Comparison of ENCODE assay signal across 24 cellular contexts in genomic region chr13:65592757-65593156, GRCh38.
"Had no signal": no experiment of that assay in that cellular context is flagged by ENCODE, and none has a peak within 500 bp of the region (broad histone marks: within the 10 kb centered on the region; RNA-seq: fewer than 3 reads in every experiment).

No MANE protein-coding gene starts in this region.

- H3K9me3 ChIP-seq: right lobe of liver had no signal

- H3K27me3 ChIP-seq: foreskin keratinocyte, neural progenitor cell, ovary, right lobe of liver, tibial nerve had no signal

- H3K27ac Mint-ChIP-seq: activated CD4-positive, alpha-beta memory T cell treated with anti-CD3 and anti-CD28 coated beads for 36 hours; activated naive CD8-positive, alpha-beta T cell treated with anti-CD3 and anti-CD28 coated beads for 36 hours; brain; naive B cell; neural progenitor cell; stimulated activated naive CD8-positive, alpha-beta T cell treated with anti-CD3 and anti-CD28 coated beads, Interleukin-15, Interleukin-2, amounts not matched to agents 100 ng/mL and 50 ng/mL, for 24 hours; T-cell; WTC11 had no signal

- H3K4me1 Mint-ChIP-seq: activated naive CD8-positive, alpha-beta T cell treated with anti-CD3 and anti-CD28 coated beads for 36 hours; central memory CD8-positive, alpha-beta T cell; naive B cell; T-cell; WTC11 had no signal

- H3K4me3 ChIP-seq: mucosa of descending colon, neural progenitor cell, ovary, right lobe of liver, tibial nerve had no signal

- H3K27me3 Mint-ChIP-seq: activated CD4-positive, alpha-beta memory T cell treated with anti-CD3 and anti-CD28 coated beads for 36 hours; activated naive CD8-positive, alpha-beta T cell treated with anti-CD3 and anti-CD28 coated beads for 36 hours; central memory CD8-positive, alpha-beta T cell; naive B cell; stimulated activated naive CD8-positive, alpha-beta T cell treated with anti-CD3 and anti-CD28 coated beads, Interleukin-15, Interleukin-2, amounts not matched to agents 100 ng/mL and 50 ng/mL, for 24 hours; T-cell had no signal

- H3K36me3 ChIP-seq: neural progenitor cell, ovary, right lobe of liver, tibial nerve had no signal

- H3K9ac ChIP-seq: neural progenitor cell had no signal

- DNase-seq: activated CD4-positive, alpha-beta memory T cell treated with anti-CD3 and anti-CD28 coated beads for 36 hours; activated CD4-positive, alpha-beta T cell treated with anti-CD3 and anti-CD28 coated beads for 4 hours; activated naive CD8-positive, alpha-beta T cell treated with anti-CD3 and anti-CD28 coated beads for 36 hours; activated T-cell treated with anti-CD3 and anti-CD28 coated beads for 4 hours; cortex of kidney; foreskin keratinocyte; glutamatergic neuron; hippocampal formation; islet precursor cell; mucosa of descending colon; naive B cell; ovary; right lobe of liver; small intestine; stimulated activated CD4-positive, alpha-beta T cell treated with anti-CD3 and anti-CD28 coated beads, Interleukin-15, amount 100 ng/mL, for 24 hours; stimulated activated CD4-positive, alpha-beta T cell treated with anti-CD3 and anti-CD28 coated beads, Interleukin-2, amount 100 ng/mL, for 48 hours; T-cell had no signal

- ATAC-seq: esophagus mucosa, foreskin keratinocyte, mucosa of descending colon, right lobe of liver, T-cell, WTC11 had no signal

- H3K4me2 ChIP-seq: neural progenitor cell had no signal

- H3K36me3 Mint-ChIP-seq: activated CD4-positive, alpha-beta memory T cell treated with anti-CD3 and anti-CD28 coated beads for 36 hours; activated naive CD8-positive, alpha-beta T cell treated with anti-CD3 and anti-CD28 coated beads for 36 hours; naive B cell; neural progenitor cell; T-cell had no signal

- H3K4me3 Mint-ChIP-seq: activated CD4-positive, alpha-beta memory T cell treated with anti-CD3 and anti-CD28 coated beads for 36 hours; activated naive CD8-positive, alpha-beta T cell treated with anti-CD3 and anti-CD28 coated beads for 36 hours; brain; central memory CD8-positive, alpha-beta T cell; naive B cell; neural progenitor cell; stimulated activated naive CD8-positive, alpha-beta T cell treated with anti-CD3 and anti-CD28 coated beads, Interleukin-15, Interleukin-2, amounts not matched to agents 100 ng/mL and 50 ng/mL, for 24 hours; T-cell; WTC11 had no signal

- H3K27ac ChIP-seq: foreskin keratinocyte, neural progenitor cell, ovary, right lobe of liver, tibial nerve had no signal

- H3K4me1 ChIP-seq: foreskin keratinocyte, neural progenitor cell, right lobe of liver had no signal

- H2AFZ ChIP-seq: neural progenitor cell had no signal
